In the genomic region with DNA sequence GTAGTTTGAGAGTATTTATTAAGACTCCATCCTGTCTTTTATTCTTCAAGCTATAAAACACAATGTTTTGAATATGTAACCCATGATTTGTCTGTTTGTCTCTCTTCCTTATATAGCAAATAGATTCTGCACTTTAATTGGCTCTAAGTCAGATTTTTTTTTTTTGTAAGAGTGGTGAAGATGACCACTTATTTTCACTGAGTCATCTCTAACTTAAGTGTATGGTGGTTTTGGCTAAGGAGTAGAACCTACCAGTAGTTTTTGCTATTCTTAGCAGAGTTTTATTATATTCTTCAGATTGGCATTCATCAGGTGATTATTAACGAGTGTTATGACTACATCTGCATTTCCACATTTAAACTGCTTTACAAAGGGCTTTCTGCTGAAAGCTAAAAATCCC, we compare ENCODE assay signal across 24 cellular contexts.
DNase-seq lines count a peak whose midpoint lies in the region; ATAC-seq and TF ChIP-seq lines count a peak whose summit lies in the region.
"Had no signal": no experiment of that assay in that cellular context is flagged by ENCODE, and none has a peak within 500 bp of the region (broad histone marks: within the 10 kb centered on the region; RNA-seq: fewer than 3 reads in every experiment).

No MANE protein-coding gene starts in this region.

- no peak overlapping the region for H2AFZ ChIP-seq in ACC112 (ENCODE audit: low read length, unreplicated experiment)
- H2AFZ ChIP-seq: GM23338, hepatocyte, neural progenitor cell had no signal

- WGBS in ovary, 3 donors = 94 to 98% (median 96%) methylated on average over 1 of the region's 1 CpG

- H3K27ac ChIP-seq in ACC112 (ENCODE audit: low read depth, low read length) (0 out of 2 replicates have a peak overlapping the region, but pooled peaks have one; percentile 9), ovary (no peak overlapping the region)
- H3K27ac ChIP-seq: esophagus muscularis mucosa, hepatocyte, neural progenitor cell, upper lobe of right lung had no signal

- ATAC-seq in GM19351 (IDR thresholded peaks at IDR 0.05; ENCODE audit: unreplicated experiment) = peak; percentile 55
- no peak for ATAC-seq in GM18868 (IDR thresholded peaks at IDR 0.05; ENCODE audit: unreplicated experiment)
- ATAC-seq: activated T-cell treated with anti-CD3 and anti-CD28 coated beads, Interleukin-2, amount 50 U/mL, for 72 hours; GM23338; upper lobe of right lung had no signal

- peaks cover 8% of the 10 kb centered on the region for H3K79me2 ChIP-seq in ACC112 (ENCODE audit: control insufficient read depth, insufficient read depth, low read length, unreplicated experiment)

- TF ChIP-seq CTCF in astrocyte of the cerebellum (IDR thresholded peaks at IDR 0.05; ENCODE audit: low read depth, low read length, missing control alignments) (no peak), ovary (IDR thresholded peaks at IDR 0.05) (no peak)

- no peaks in the 10 kb centered on the region for H3K27me3 ChIP-seq in ACC112 (ENCODE audit: insufficient read depth, low read length)
- no peaks in the 10 kb centered on the region for H3K27me3 ChIP-seq in ovary
- H3K27me3 ChIP-seq: esophagus muscularis mucosa, hepatocyte, neural progenitor cell, upper lobe of right lung had no signal

- H3K4me1 ChIP-seq in ACC112 (ENCODE audit: control insufficient read depth, insufficient read depth, low read length, unreplicated experiment) (no peaks in the 10 kb centered on the region), ovary (ENCODE audit: insufficient read depth) (no peaks in the 10 kb centered on the region)
- H3K4me1 ChIP-seq: esophagus muscularis mucosa, neural progenitor cell, upper lobe of right lung had no signal

- TF ChIP-seq EP300 in ovary (IDR thresholded peaks at IDR 0.05) = no peak

- in situ Hi-C loops in astrocyte of the cerebellum (cut with HindIII; ENCODE audit: low sequenced_read_pairs) = no loop called here

- intact Hi-C loops in ovary (cut with DNase I) = no loop called here

- no peaks in the 10 kb centered on the region for H3K9me3 ChIP-seq in ovary
- H3K9me3 ChIP-seq: esophagus muscularis mucosa, upper lobe of right lung had no signal

- peaks cover 13% of the 10 kb centered on the region for H3K36me3 ChIP-seq in ACC112 (ENCODE audit: insufficient read depth, low read length)
- H3K36me3 ChIP-seq in ovary = no peaks in the 10 kb centered on the region
- H3K36me3 ChIP-seq: neural progenitor cell had no signal

- no peak for TF ChIP-seq POLR2A in ovary (IDR thresholded peaks at IDR 0.05)

- DNase-seq in astrocyte of the cerebellum (ENCODE audit: low read depth) (peak; percentile 42), kidney tubule cell (ENCODE audit: low spot score) (peak; percentile 12), ovary (no peak), UCSD-AML1 (lab: John Stamatoyannopoulos, UW; ENCODE audit: unreplicated experiment) (no peak), hepatic stellate cell (ENCODE audit: low spot score) (no peak)
- DNase-seq: ACHN; activated CD8-positive, alpha-beta memory T cell treated with anti-CD3 and anti-CD28 coated beads for 24 hours; activated naive CD8-positive, alpha-beta T cell treated with anti-CD3 and anti-CD28 coated beads for 36 hours; activated T-cell treated with anti-CD3 and anti-CD28 coated beads, Interleukin-2, amount 50 U/mL, for 72 hours; caudate nucleus; CD8-positive, alpha-beta memory T cell; DMS79; effector CD4-positive, alpha-beta T cell; kidney; NCI-H2029 treated with DMSO at 0.1 percent for 48 hours; NCI-H510A; upper lobe of right lung had no signal

- H3K4me3 ChIP-seq in ACC112 (ENCODE audit: low read depth, low read length) = no peak overlapping the region
- H3K4me3 ChIP-seq in astrocyte of the cerebellum (ENCODE audit: low read depth, low read length) = no peak overlapping the region
- H3K4me3 ChIP-seq in ovary = no peak overlapping the region
- H3K4me3 ChIP-seq: esophagus muscularis mucosa, GM23338, hepatocyte, neural progenitor cell, upper lobe of right lung had no signal

Comparison
In these comparisons a context has a peak if more than half of its experiments do, and no peak if none do; other contexts are left out.
1. DNase-seq: peak in astrocyte of the cerebellum (single experiment) and kidney tubule cell (single experiment); none in ovary (0 of 5), UCSD-AML1 (single experiment) and hepatic stellate cell (single experiment).